8 cellular contexts compared by ENCODE assay signal in genomic region chr5:75512383-75513074, GRCh38. TPM values are rescaled to one million over a fixed set of nuclear protein-coding genes. Genes with fewer than 3 reads are reported as not detected.
A peak's percentile ranks its signal among the peaks of the same experiment; 100 is the strongest.
DNase-seq lines count a peak whose midpoint lies in the region; ATAC-seq and TF ChIP-seq lines count a peak whose summit lies in the region.

No MANE protein-coding gene starts in this region.

- no peaks in the 10 kb centered on the region for H3K36me3 ChIP-seq in testis (ENCODE audit: low read depth, missing control alignments)

- POLR2A ChIA-PET in WTC11 (lab: Charles Lee) (interaction anchor here (0.9 to 2.2 kb wide), 2 partner anchors 17 to 176 kb away, joined by 3 to 8 read pairs; partner anchors contain the start of gene HMGCR), GM10248 (lab: Yijun Ruan, JAX) (no interaction called here)

- H3K4me1 Mint-ChIP-seq in stimulated activated naive CD8-positive, alpha-beta T cell treated with anti-CD3 and anti-CD28 coated beads, Interleukin-15, Interleukin-2, amounts not matched to agents 100 ng/mL and 50 ng/mL, for 24 hours (ENCODE audit: low read depth): peaks cover 69% of the 10 kb centered on the region
- peaks cover 19% of the 10 kb centered on the region for H3K4me1 Mint-ChIP-seq in WTC11

- no peaks in the 10 kb centered on the region for H3K27me3 ChIP-seq in testis

- TF ChIP-seq POLR2A in testis (IDR thresholded peaks at IDR 0.05): no peak

- H3K36me3 Mint-ChIP-seq in stimulated activated naive CD8-positive, alpha-beta T cell treated with anti-CD3 and anti-CD28 coated beads, Interleukin-15, Interleukin-2, amounts not matched to agents 100 ng/mL and 50 ng/mL, for 24 hours (ENCODE audit: low read depth): peaks cover 25% of the 10 kb centered on the region
- H3K36me3 Mint-ChIP-seq in WTC11: no peaks in the 10 kb centered on the region; the same call in 1 of the 2 replicates

- no peaks in the 10 kb centered on the region for H3K9me3 Mint-ChIP-seq in stimulated activated naive CD8-positive, alpha-beta T cell treated with anti-CD3 and anti-CD28 coated beads, Interleukin-15, Interleukin-2, amounts not matched to agents 100 ng/mL and 50 ng/mL, for 24 hours
- peaks cover 6% of the 10 kb centered on the region for H3K9me3 Mint-ChIP-seq in WTC11

- H3K4me3 ChIP-seq in iPS-18c (ENCODE audit: insufficient read depth, low read depth, low read length): peak overlapping the region; percentile 98
- H3K4me3 ChIP-seq in testis: peak overlapping the region; percentile 78 to 96

- peak overlapping the region; percentile 93 for H3K4me3 Mint-ChIP-seq in stimulated activated naive CD8-positive, alpha-beta T cell treated with anti-CD3 and anti-CD28 coated beads, Interleukin-15, Interleukin-2, amounts not matched to agents 100 ng/mL and 50 ng/mL, for 24 hours
- H3K4me3 Mint-ChIP-seq in WTC11: peak overlapping the region; percentile 93

- WGBS in testis, 2 donors: 50 to 55% methylated on average over 16 of the region's 16 CpGs

- DNase-seq in stimulated activated naive CD8-positive, alpha-beta T cell treated with anti-CD3 and anti-CD28 coated beads, Interleukin-15, Interleukin-2, amounts not matched to agents 100 U/mL and 50 U/mL, for 24 hours: no peak
- DNase-seq in WTC11 (ENCODE audit: low spot score) (no peak), testis (no peak), GM10248 (ENCODE audit: extremely low spot score) (no peak), NCI-H146 (lab: John Stamatoyannopoulos, UW) (no peak)

- peaks cover 3% of the 10 kb centered on the region for H3K4me1 ChIP-seq in testis

- intact Hi-C loops in testis (cut with DNase I; ENCODE audit: low total_unique reads): no loop called here

- TF ChIP-seq CTCF in WTC11 (IDR thresholded peaks at IDR 0.05) (no peak), testis (IDR thresholded peaks at IDR 0.05) (no peak), GM10248 (IDR thresholded peaks at IDR 0.05; ENCODE audit: control extremely low read depth, extremely low read depth, low read depth, missing control alignments) (no peak)

- ATAC-seq in stimulated activated naive CD8-positive, alpha-beta T cell treated with anti-CD3 and anti-CD28 coated beads, Interleukin-15, Interleukin-2, amounts not matched to agents 100 U/mL and 50 U/mL, for 24 hours: no peak
- ATAC-seq in WTC11 (no peak), HG03520 (IDR thresholded peaks at IDR 0.05; ENCODE audit: unreplicated experiment) (no peak)

- H3K9me3 ChIP-seq in iPS-18c (ENCODE audit: control insufficient read depth, insufficient read depth, low read length): no peaks in the 10 kb centered on the region
- no peaks in the 10 kb centered on the region for H3K9me3 ChIP-seq in testis

- peak overlapping the region; percentile 94 for H3K27ac Mint-ChIP-seq in stimulated activated naive CD8-positive, alpha-beta T cell treated with anti-CD3 and anti-CD28 coated beads, Interleukin-15, Interleukin-2, amounts not matched to agents 100 ng/mL and 50 ng/mL, for 24 hours
- peak overlapping the region; percentile 50; the same call in 1 of the 2 replicates for H3K27ac Mint-ChIP-seq in WTC11

- peak overlapping the region; percentile 91 to 97 for H3K27ac ChIP-seq in testis

- H3K27me3 Mint-ChIP-seq in stimulated activated naive CD8-positive, alpha-beta T cell treated with anti-CD3 and anti-CD28 coated beads, Interleukin-15, Interleukin-2, amounts not matched to agents 100 ng/mL and 50 ng/mL, for 24 hours: no peaks in the 10 kb centered on the region
- no peaks in the 10 kb centered on the region for H3K27me3 Mint-ChIP-seq in WTC11 (ENCODE audit: low read depth)

- CTCF ChIA-PET in WTC11 (lab: Charles Lee) (interaction anchor here (1.2 to 1.3 kb wide), 2 partner anchors 9 to 168 kb away, joined by 3 to 5 read pairs; no protein-coding TSS in a partner anchor), GM10248 (lab: Yijun Ruan, JAX) (interaction anchor here (1.5 kb wide), 1 partner anchor 168 kb away, joined by 5 read pairs; no protein-coding TSS in a partner anchor)

TF ChIP-seq in WTC11, 78 proteins besides CTCF, POLR2A, EP300 and RAD21:
- TF ChIP-seq ZNF671 (CRISPR knock-in tag; IDR thresholded peaks at IDR 0.05): no peak
- TF ChIP-seq RORB (CRISPR knock-in tag; IDR thresholded peaks at IDR 0.05): no peak
- TF ChIP-seq TEAD1 (CRISPR knock-in tag; IDR thresholded peaks at IDR 0.05): no peak
- no peak for TF ChIP-seq FOXJ3 (CRISPR knock-in tag; IDR thresholded peaks at IDR 0.05; ENCODE audit: borderline replicate concordance)
- no peak for TF ChIP-seq ESRRA (CRISPR knock-in tag; IDR thresholded peaks at IDR 0.05; ENCODE audit: borderline replicate concordance)
- no peak for TF ChIP-seq ZNF232 (CRISPR knock-in tag; IDR thresholded peaks at IDR 0.05)
- no peak for TF ChIP-seq NR3C1 (CRISPR knock-in tag; conservative IDR thresholded peaks at IDR 0.05; ENCODE audit: low read depth)
- TF ChIP-seq, protein P1, sequence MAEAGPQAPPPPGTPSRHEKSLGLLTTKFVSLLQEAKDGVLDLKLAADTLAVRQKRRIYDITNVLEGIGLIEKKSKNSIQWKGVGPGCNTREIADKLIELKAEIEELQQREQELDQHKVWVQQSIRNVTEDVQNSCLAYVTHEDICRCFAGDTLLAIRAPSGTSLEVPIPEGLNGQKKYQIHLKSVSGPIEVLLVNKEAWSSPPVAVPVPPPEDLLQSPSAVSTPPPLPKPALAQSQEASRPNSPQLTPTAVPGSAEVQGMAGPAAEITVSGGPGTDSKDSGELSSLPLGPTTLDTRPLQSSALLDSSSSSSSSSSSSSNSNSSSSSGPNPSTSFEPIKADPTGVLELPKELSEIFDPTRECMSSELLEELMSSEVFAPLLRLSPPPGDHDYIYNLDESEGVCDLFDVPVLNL (CRISPR knock-in tag; IDR thresholded peaks at IDR 0.05; ENCODE audit: borderline replicate concordance, low read depth): no peak
- TF ChIP-seq, protein P2, sequence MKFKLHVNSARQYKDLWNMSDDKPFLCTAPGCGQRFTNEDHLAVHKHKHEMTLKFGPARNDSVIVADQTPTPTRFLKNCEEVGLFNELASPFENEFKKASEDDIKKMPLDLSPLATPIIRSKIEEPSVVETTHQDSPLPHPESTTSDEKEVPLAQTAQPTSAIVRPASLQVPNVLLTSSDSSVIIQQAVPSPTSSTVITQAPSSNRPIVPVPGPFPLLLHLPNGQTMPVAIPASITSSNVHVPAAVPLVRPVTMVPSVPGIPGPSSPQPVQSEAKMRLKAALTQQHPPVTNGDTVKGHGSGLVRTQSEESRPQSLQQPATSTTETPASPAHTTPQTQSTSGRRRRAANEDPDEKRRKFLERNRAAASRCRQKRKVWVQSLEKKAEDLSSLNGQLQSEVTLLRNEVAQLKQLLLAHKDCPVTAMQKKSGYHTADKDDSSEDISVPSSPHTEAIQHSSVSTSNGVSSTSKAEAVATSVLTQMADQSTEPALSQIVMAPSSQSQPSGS (CRISPR knock-in tag; IDR thresholded peaks at IDR 0.05; ENCODE audit: borderline replicate concordance, low read depth): no peak
- no peak for TF ChIP-seq FOXK1 (CRISPR knock-in tag; IDR thresholded peaks at IDR 0.05)
- TF ChIP-seq SOX15 (CRISPR knock-in tag; IDR thresholded peaks at IDR 0.05): no peak
- no peak for TF ChIP-seq PRRX2 (CRISPR knock-in tag; IDR thresholded peaks at IDR 0.05)
- TF ChIP-seq MAX (CRISPR knock-in tag; IDR thresholded peaks at IDR 0.05): no peak
- TF ChIP-seq IRF1 (CRISPR knock-in tag; IDR thresholded peaks at IDR 0.05): no peak
- no peak for TF ChIP-seq NR2C2 (CRISPR knock-in tag; IDR thresholded peaks at IDR 0.05)
- no peak for TF ChIP-seq GTF2I (CRISPR knock-in tag; conservative IDR thresholded peaks at IDR 0.05)
- TF ChIP-seq, protein P3, sequence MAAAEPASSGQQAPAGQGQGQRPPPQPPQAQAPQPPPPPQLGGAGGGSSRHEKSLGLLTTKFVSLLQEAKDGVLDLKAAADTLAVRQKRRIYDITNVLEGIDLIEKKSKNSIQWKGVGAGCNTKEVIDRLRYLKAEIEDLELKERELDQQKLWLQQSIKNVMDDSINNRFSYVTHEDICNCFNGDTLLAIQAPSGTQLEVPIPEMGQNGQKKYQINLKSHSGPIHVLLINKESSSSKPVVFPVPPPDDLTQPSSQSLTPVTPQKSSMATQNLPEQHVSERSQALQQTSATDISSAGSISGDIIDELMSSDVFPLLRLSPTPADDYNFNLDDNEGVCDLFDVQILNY (CRISPR knock-in tag; IDR thresholded peaks at IDR 0.05): no peak
- no peak for TF ChIP-seq JAZF1 (CRISPR knock-in tag; IDR thresholded peaks at IDR 0.05)
- no peak for TF ChIP-seq CREB1 (CRISPR knock-in tag; IDR thresholded peaks at IDR 0.05)
TF ChIP-seq in WTC11: peak in this region for 0.

RNA-seq across cellular contexts. Expression of gene POLK, which starts 0.8 kb away (rescaled TPM):
- total RNA-seq in WTC11 (2021) (7.1 to 9.9 TPM (median 8.2 TPM) in 3 replicates), testis (10 to 100 TPM; 41.0 to 56.7 TPM)
- 23.3 TPM for polyA plus RNA-seq in testis (ENCODE audit: insufficient read depth, low read depth, low replicate concordance)

RNA-seq across cellular contexts. Expression of gene CERT1, which starts 1.1 kb away (rescaled TPM):
- total RNA-seq in WTC11 (2021) (48.5 to 50.8 TPM (median 49.0 TPM) in 3 replicates), testis (10 to 100 TPM; 45.0 to 61.3 TPM)
- polyA plus RNA-seq in testis (ENCODE audit: insufficient read depth, low read depth, low replicate concordance): 51.3 TPM
